ENCODE assay signal across 2 cellular contexts in genomic region chr7:77743518-77743917, GRCh38.
A peak's percentile ranks its signal among the peaks of the same experiment; 100 is the strongest.
TF ChIP-seq lines count a peak whose summit lies in the region.

No MANE protein-coding gene starts in this region.

TF ChIP-seq in IMR-90, 13 proteins besides CTCF, POLR2A, EP300 and RAD21:
- TF ChIP-seq RFX5 (IDR thresholded peaks at IDR 0.05; ENCODE audit: low read depth, low read length) = no peak
- TF ChIP-seq CEBPB (IDR thresholded peaks at IDR 0.05; ENCODE audit: low read depth, low read length) = peak; percentile 65
- TF ChIP-seq CHD1 (IDR thresholded peaks at IDR 0.05; ENCODE audit: low read depth, low read length) = no peak
- TF ChIP-seq NFE2L2 (IDR thresholded peaks at IDR 0.05; ENCODE audit: low read depth, low read length) = no peak
- no peak for TF ChIP-seq MAFK (IDR thresholded peaks at IDR 0.05; ENCODE audit: low read depth, low read length)
TF ChIP-seq in IMR-90: peak in this region for 1.

TF ChIP-seq in GM12878, 131 proteins besides CTCF, POLR2A, EP300 and RAD21:
- TF ChIP-seq SPI1 (IDR thresholded peaks at IDR 0.05; ENCODE audit: borderline replicate concordance, insufficient read depth, low read depth, low read length) = peak; percentile 18; the same call in 1 of the 2 replicates
- no peak for TF ChIP-seq TBL1XR1 (IDR thresholded peaks at IDR 0.05; ENCODE audit: low read depth, low read length)
